In genomic region chr6:168371989-168372711, GRCh38 we compare ENCODE assay signal across 23 cellular contexts. TPM values are rescaled to one million over a fixed set of nuclear protein-coding genes. Genes with fewer than 3 reads are reported as not detected.
DNase-seq lines count a peak whose midpoint lies in the region; ATAC-seq, FAIRE-seq and TF ChIP-seq lines count a peak whose summit lies in the region.
"Had no signal": no experiment of that assay in that cellular context is flagged by ENCODE, and none has a peak within 500 bp of the region (broad histone marks: within the 10 kb centered on the region; RNA-seq: fewer than 3 reads in every experiment).

No MANE protein-coding gene starts in this region.

- no peaks in the 10 kb centered on the region for H3K79me2 ChIP-seq in H1 (ENCODE audit: control insufficient read depth in 1 of 2, insufficient read depth in 2 of 2, low read length in 2 of 2)

- H3K27me3 ChIP-seq in H1 (replicated peaks in 1 of 4; ENCODE audit: control insufficient read depth in 3 of 4, extremely low read depth in 1 of 4, insufficient read depth in 3 of 4, low read length in 3 of 4) (no peaks in the 10 kb centered on the region), ovary (no peaks in the 10 kb centered on the region), aorta (ENCODE audit: control insufficient read depth in 1 of 2, insufficient read depth in 2 of 2, low read length in 1 of 2) (no peaks in the 10 kb centered on the region)

- H3K9ac ChIP-seq in H1 (replicated peaks in 1 of 4; ENCODE audit: extremely low read depth in 1 of 4, low read depth in 3 of 4, low read length in 3 of 4) = no peak overlapping the region

- H3K4me3 ChIP-seq in H1 (ENCODE audit: extremely low read depth in 1 of 4, insufficient read depth in 2 of 4, low read depth in 3 of 4, low read length in 4 of 4) (no peak overlapping the region), ovary (no peak overlapping the region), aorta (ENCODE audit: low read length in 2 of 2) (no peak overlapping the region)

- H3K56ac ChIP-seq in H1 (replicated peaks; ENCODE audit: insufficient read length, low read depth, low read length) = no peak overlapping the region

- H3K4me2 ChIP-seq in H1 (ENCODE audit: insufficient read depth in 1 of 2, low read depth in 2 of 2, low read length in 2 of 2) = no peak overlapping the region

- H3K36me3 ChIP-seq in H1 (ENCODE audit: control insufficient read depth in 2 of 4, insufficient read depth in 4 of 4, low read length in 3 of 4) (no peaks in the 10 kb centered on the region), ovary (no peaks in the 10 kb centered on the region), aorta (ENCODE audit: control insufficient read depth in 1 of 2, insufficient read depth in 2 of 2, low read length in 1 of 2) (no peaks in the 10 kb centered on the region)

- no peaks in the 10 kb centered on the region for H3K9me3 ChIP-seq in H1 (ENCODE audit: insufficient read depth in 2 of 2, low read depth in 1 of 2, low read length in 1 of 2)
- no peaks in the 10 kb centered on the region for H3K9me3 ChIP-seq in ovary
- H3K9me3 ChIP-seq in aorta (ENCODE audit: control insufficient read depth, low read length) = no peaks in the 10 kb centered on the region

- H3K14ac ChIP-seq in H1 (ENCODE audit: insufficient read length) = no peak overlapping the region

- intact Hi-C loops in left cardiac atrium (cut with DNase I) (loop anchor here in 1 of 2 donors (5.0 kb wide), 1 partner anchor 510 kb away; no protein-coding TSS in a partner anchor), cardiac septum (cut with DNase I) (loop anchor here (1.0 to 10.0 kb wide), 2 partner anchors 273 to 512 kb away; no protein-coding TSS in a partner anchor), ovary (cut with DNase I) (loop anchor here (2.0 to 10.0 kb wide), 5 partner anchors 63 to 513 kb away; partner anchors contain the start of gene SMOC2 (in 1 of the 4)), aorta (cut with DNase I) (loop anchor here in 1 of 2 donors (2.0 kb wide), 1 partner anchor 511 kb away; no protein-coding TSS in a partner anchor)

- no peak overlapping the region for H3K4ac ChIP-seq in H1 (replicated peaks; ENCODE audit: insufficient read length, low read depth, low read length)

- no peak overlapping the region; the same call in 1 of the 2 replicates for H4K8ac ChIP-seq in H1 (ENCODE audit: extremely low read depth, insufficient read depth, low read length)

- TF ChIP-seq CTCF in H1 (IDR thresholded peaks at IDR 0.05; ENCODE audit: control extremely low read depth in 1 of 3, insufficient read depth in 1 of 3, low read depth in 1 of 3, low read length in 3 of 3) = no peak
- no peak for TF ChIP-seq CTCF in ovary (IDR thresholded peaks at IDR 0.05)

- H3K4me1 ChIP-seq in H1 (replicated peaks in 1 of 4; ENCODE audit: control insufficient read depth in 3 of 4, insufficient read depth in 4 of 4, low read length in 3 of 4) (no peaks in the 10 kb centered on the region; a peak in 3 of 7 replicates), ovary (ENCODE audit: insufficient read depth) (peaks cover 5% of the 10 kb centered on the region), aorta (ENCODE audit: control insufficient read depth in 1 of 2, insufficient read depth in 2 of 2, low read length in 2 of 2) (no peaks in the 10 kb centered on the region)

- no peak overlapping the region for H3K27ac ChIP-seq in H1 (ENCODE audit: low read depth, low read length)
- no peak overlapping the region for H3K27ac ChIP-seq in ovary
- H3K27ac ChIP-seq in aorta (ENCODE audit: low read depth in 1 of 2, low read length in 2 of 2) = no peak overlapping the region

- 90% methylated on average over 20 of the region's 20 CpGs; no CpG with 5 or more reads in 1 of the 2 experiments for WGBS in H1 (ENCODE audit: extremely low coverage in 1 of 2, insufficient coverage in 1 of 2, insufficient read length in 1 of 2, insufficient replicate concordance in 2 of 2, low coverage in 1 of 2, low lambda C conversion rate in 2 of 2, missing lambda C conversion rate in 1 of 2), 2 experiments
- WGBS in ovary, 3 donors = 95 to 97% (median 95%) methylated on average over 20 of the region's 20 CpGs
- WGBS in aorta, 2 donors = 95% methylated on average over 20 of the region's 20 CpGs

- no peak overlapping the region for H2BK15ac ChIP-seq in H1 (ENCODE audit: low read length)

- no peak for TF ChIP-seq POLR2A in H1 (IDR thresholded peaks at IDR 0.05; ENCODE audit: control extremely low read depth in 1 of 2, low read depth in 2 of 2, low read length in 2 of 2)
- TF ChIP-seq POLR2A in ovary (IDR thresholded peaks at IDR 0.05) = no peak

- no peak overlapping the region for H2BK20ac ChIP-seq in H1 (ENCODE audit: low read length)

- peak; percentile 15 for DNase-seq in left cardiac atrium
- DNase-seq in cardiac septum (ENCODE audit: low spot score) = no peak
- no peak for DNase-seq in H1 (ENCODE audit: low read depth in 1 of 2, low spot score in 2 of 2)
- peak in 3 of 5 donors; percentile 16 to 31 (median 21) for DNase-seq in ovary
- DNase-seq in aorta = peak; percentile 31 to 71
- DNase-seq: AML-193; C1 segment of cervical spinal cord; Calu3; CD8-positive, alpha-beta T cell; H7; HFFc6; MV-4-11; NCI-H226; NCI-H524; NK-92 treated with Interleukin-12 subunit alpha and Interleukin-12 subunit beta, amount 100 ng/mL, for 24 hours had no signal

- H3K23ac ChIP-seq in H1 (ENCODE audit: insufficient read length) = no peak overlapping the region

- TF ChIP-seq RAD21 in H1 (IDR thresholded peaks at IDR 0.05 in 1 of 2, conservative IDR thresholded peaks at IDR 0.05 in 1 of 2; ENCODE audit: low read depth in 2 of 2, low read length in 2 of 2) = no peak

- H4K91ac ChIP-seq in H1 (replicated peaks; ENCODE audit: insufficient read length, low read length) = peak overlapping the region; percentile 92

- no peak overlapping the region for H2AFZ ChIP-seq in H1 (ENCODE audit: low read length)

- TF ChIP-seq EP300 in H1 (IDR thresholded peaks at IDR 0.05; ENCODE audit: borderline replicate concordance in 1 of 2, low read depth in 2 of 2, low read length in 2 of 2) (no peak), ovary (IDR thresholded peaks at IDR 0.05) (no peak)

- H2BK12ac ChIP-seq in H1 (ENCODE audit: low read depth, low read length) = no peak overlapping the region

- CTCF ChIA-PET in H1 (lab: Charles Lee; ENCODE audit: partially characterized antibody) = interaction anchor here (0.8 to 3.9 kb wide), 6 partner anchors 13 to 511 kb away, joined by 3 to 14 read pairs (median 4); no protein-coding TSS in a partner anchor

- POLR2A ChIA-PET in H1 (lab: Charles Lee; ENCODE audit: partially characterized antibody) = no interaction called here

- H3K79me1 ChIP-seq in H1 (ENCODE audit: low read depth, low read length) = no peaks in the 10 kb centered on the region

- no peaks in the 10 kb centered on the region for H4K20me1 ChIP-seq in H1 (replicated peaks in 1 of 2; ENCODE audit: control insufficient read depth in 1 of 2, insufficient read depth in 2 of 2, low read length in 2 of 2)

- H4K5ac ChIP-seq in H1 (ENCODE audit: insufficient read length, low read depth, low read length) = no peak overlapping the region

- H3K23me2 ChIP-seq in H1 (ENCODE audit: low read depth, low read length) = no peaks in the 10 kb centered on the region

- no peak for ATAC-seq in left cardiac atrium
- no peak for ATAC-seq in aorta (ENCODE audit: low FRiP score)
- ATAC-seq in HG02588 (IDR thresholded peaks at IDR 0.05; ENCODE audit: unreplicated experiment) = no peak
- no peak for ATAC-seq in HG02571 (IDR thresholded peaks at IDR 0.05; ENCODE audit: unreplicated experiment)
- ATAC-seq: CD8-positive, alpha-beta T cell had no signal

- H2BK5ac ChIP-seq in H1 (ENCODE audit: low read depth, low read length) = no peak overlapping the region

- H2AK5ac ChIP-seq in H1 (ENCODE audit: low read depth, low read length) = no peak overlapping the region

- H2BK120ac ChIP-seq in H1 (replicated peaks; ENCODE audit: low read depth, low read length) = no peak overlapping the region

- no peak overlapping the region for H3K18ac ChIP-seq in H1 (ENCODE audit: extremely low read depth, low read length)

- FAIRE-seq in H1 (lab: Jason Lieb, UNC) = no peak
- FAIRE-seq: GM12891, HTR-8/SVneo had no signal

TF ChIP-seq in H1, 55 proteins besides CTCF, POLR2A, EP300 and RAD21 (continues in another document):
- TF ChIP-seq TAF1 (IDR thresholded peaks at IDR 0.05; ENCODE audit: low read depth, low read length) (no peak), MAX (IDR thresholded peaks at IDR 0.05) (no peak), EGR1 (IDR thresholded peaks at IDR 0.05; ENCODE audit: borderline replicate concordance, low read depth, low read length) (no peak), USF2 (IDR thresholded peaks at IDR 0.05; ENCODE audit: low read length) (no peak), CEBPB (IDR thresholded peaks at IDR 0.05; ENCODE audit: low read depth, low read length) (no peak), ASH2L (IDR thresholded peaks at IDR 0.05; ENCODE audit: low read length) (no peak), RFX5 (IDR thresholded peaks at IDR 0.05; ENCODE audit: borderline replicate concordance, low read depth, low read length) (no peak), RBBP5 (IDR thresholded peaks at IDR 0.05; ENCODE audit: borderline replicate concordance, low read depth, low read length) (no peak), JUN (IDR thresholded peaks at IDR 0.05; ENCODE audit: low read depth, low read length) (no peak)

RNA-seq across cellular contexts. Expression of gene DACT2, which starts 52.6 kb away (rescaled TPM):
- total RNA-seq in left cardiac atrium = 1 to 10 TPM; 1.7 to 2.4 TPM
- total RNA-seq in cardiac septum = 0.48 TPM
- 3.1 and 3.9 TPM in 2 replicates for total RNA-seq in H1 (2021; fragmentation: NEBNext Ultra II Directional; extraction: Animal tissue kit (Norgen Biotek cat#: 25700))
- 2.9 and 4.8 TPM in 2 replicates for polyA plus RNA-seq in H1 (2011; rRNA removed)
- polyA plus RNA-seq in H1 (2011; cell fraction: cytosol; rRNA removed) = 3.4 TPM
- 5.3 TPM for polyA plus RNA-seq in H1 (2011; cell fraction: nucleus; rRNA removed)
- 2.8 to 3.8 TPM (median 3.2 TPM) in 4 replicates for polyA plus RNA-seq in H1 (2012, experiment 1 of 2)
- 3.5 TPM for polyA plus RNA-seq in H1 (2012, experiment 2 of 2)
- polyA plus RNA-seq in H1 (2013, experiment 1 of 2) = 1.6 TPM
- polyA plus RNA-seq in H1 (2013, experiment 2 of 2) = 1.6 TPM
- polyA minus RNA-seq in H1 (2011; rRNA and poly(A)+ RNA removed) = 1.1 and 1.6 TPM in 2 replicates
- 4.1 TPM for polyA minus RNA-seq in H1 (2011; cell fraction: cytosol; rRNA and poly(A)+ RNA removed)
- 2.1 TPM for polyA minus RNA-seq in H1 (2011; cell fraction: nucleus; rRNA and poly(A)+ RNA removed)
- total RNA-seq in ovary = 1 to 10 TPM in 3 of 7 donors, under 1 TPM in 2, not detected in 2; 0.17 to 4.4 (median 1.3) TPM
- under 1 TPM; 0.17 to 0.27 TPM for polyA plus RNA-seq in ovary
- under 1 TPM in 1 of 2 donors, not detected in 1; 0.48 TPM for total RNA-seq in aorta
- under 1 TPM; 0.10 to 0.13 TPM for polyA plus RNA-seq in aorta
- total RNA-seq: A172; Calu3; CD8-positive, alpha-beta T cell; G401; HFFc6 had no signal
- polyA plus RNA-seq: AG04450, IgD-negative memory B cell had no signal

Comparison
In these comparisons a context has a peak if more than half of its experiments do, and no peak if none do; other contexts are left out.
1. DNase-seq: peak in left cardiac atrium (single experiment), ovary (3 of 5) and aorta (2 of 2); none in cardiac septum (single experiment) and H1 (0 of 2).